In genomic region chr7:24740821-24741220, GRCh38 we compare ENCODE assay signal across 15 cellular contexts.
"Had no signal": no experiment of that assay in that cellular context is flagged by ENCODE, and none has a peak within 500 bp of the region (broad histone marks: within the 10 kb centered on the region; RNA-seq: fewer than 3 reads in every experiment).

No MANE protein-coding gene starts in this region.

- H3K4me3 ChIP-seq: body of pancreas, coronary artery, heart left ventricle, suprapubic skin, upper lobe of left lung had no signal

- ATAC-seq: naive thymus-derived CD4-positive, alpha-beta T cell; stimulated activated naive CD8-positive, alpha-beta T cell treated with anti-CD3 and anti-CD28 coated beads, Interleukin-15, Interleukin-2, amounts not matched to agents 100 U/mL and 50 U/mL, for 24 hours had no signal

- H3K27me3 ChIP-seq: body of pancreas, heart left ventricle, suprapubic skin, upper lobe of left lung had no signal

- H3K9me3 ChIP-seq: body of pancreas had no signal

- DNase-seq: activated CD4-positive, alpha-beta memory T cell treated with anti-CD3 and anti-CD28 coated beads for 36 hours; activated gamma-delta T cell; activated T-cell treated with anti-CD3 and anti-CD28 coated beads, Interleukin-2, amount 50 U/mL, for 48 hours; amniotic stem cell; body of pancreas; central memory CD4-positive, alpha-beta T cell; effector CD4-positive, alpha-beta T cell; heart left ventricle; naive thymus-derived CD4-positive, alpha-beta T cell; retina; stimulated activated naive CD8-positive, alpha-beta T cell treated with anti-CD3 and anti-CD28 coated beads, Interleukin-15, Interleukin-2, amounts not matched to agents 100 U/mL and 50 U/mL, for 24 hours; upper lobe of left lung; WERI-Rb-1 had no signal

- H3K36me3 ChIP-seq: suprapubic skin, upper lobe of left lung, WERI-Rb-1 had no signal

- H3K27ac ChIP-seq: body of pancreas, heart left ventricle, suprapubic skin, upper lobe of left lung, WERI-Rb-1 had no signal

- H3K4me1 ChIP-seq: body of pancreas, suprapubic skin, upper lobe of left lung had no signal
